ENCODE assay signal across 25 cellular contexts in the genomic region with DNA sequence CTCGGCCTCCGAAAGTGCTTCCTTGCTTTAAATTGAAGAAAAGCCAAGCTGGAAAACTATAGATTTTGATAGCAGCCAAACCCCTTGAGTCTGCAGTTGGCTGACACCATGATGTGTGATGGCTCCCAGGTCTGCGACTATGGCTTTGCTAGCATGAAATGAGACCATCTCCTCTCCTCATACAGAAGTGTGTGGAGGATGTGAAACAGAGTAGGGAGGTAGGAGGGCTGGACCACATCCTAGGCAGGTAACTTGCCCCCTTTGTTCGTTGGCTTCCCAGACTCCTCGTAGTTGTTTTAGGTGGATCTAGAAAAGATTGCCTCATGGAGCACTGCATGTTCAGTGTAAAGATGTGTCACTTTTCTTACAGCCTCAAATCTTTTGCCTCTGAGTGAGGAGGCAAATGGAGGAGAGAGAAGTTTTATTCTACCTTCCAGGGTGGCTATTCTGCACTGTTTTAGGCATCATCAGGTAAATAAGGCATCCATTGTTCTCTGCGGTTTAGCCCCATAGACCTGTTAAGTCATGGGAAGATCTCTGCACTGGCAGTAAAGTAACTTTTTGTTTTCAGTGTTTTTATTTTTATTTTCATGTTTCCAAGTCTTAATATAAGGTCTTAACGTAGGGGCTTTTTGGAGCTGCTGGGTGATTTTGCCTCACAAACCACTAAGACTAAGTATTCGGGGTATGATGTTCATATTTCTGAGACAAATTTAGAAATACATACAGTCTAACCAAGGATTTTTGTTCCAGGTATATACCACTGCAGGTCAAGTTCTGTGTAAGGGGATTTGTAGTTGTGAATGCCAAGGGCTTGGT. TPM values are rescaled to one million over a fixed set of nuclear protein-coding genes. Genes with fewer than 3 reads are reported as not detected.
DNase-seq lines count a peak whose midpoint lies in the region; ATAC-seq lines count a peak whose summit lies in the region.
"Had no signal": no experiment of that assay in that cellular context is flagged by ENCODE, and none has a peak within 500 bp of the region (broad histone marks: within the 10 kb centered on the region; RNA-seq: fewer than 3 reads in every experiment).

No MANE protein-coding gene starts in this region.

- H3K9me3 ChIP-seq in BLaER1 treated with 17β-estradiol and CSF1 and Interleukin-3, amounts not matched to agents 10 nM and 100 nM (replicated peaks in 1 of 11) = 0 out of 22 replicates have a peak, but pooled peaks cover 0 to 10% (median 0%) of the 10 kb centered on the region in 11 experiments
- no peaks in the 10 kb centered on the region for H3K9me3 ChIP-seq in T-helper 17 cell (ENCODE audit: control insufficient read depth, low read length, poor library complexity, severe bottlenecking)
- H3K9me3 ChIP-seq: gastroesophageal sphincter, mucosa of descending colon, right atrium auricular region had no signal

- no peak for DNase-seq in T-helper 17 cell
- DNase-seq in memory B cell (ENCODE audit: low spot score in 2 of 2) = no peak
- no peak for DNase-seq in KG1 (lab: John Stamatoyannopoulos, UW)
- no peak for DNase-seq in DMS53 (lab: John Stamatoyannopoulos, UW)
- DNase-seq in NCI-H2196 (lab: John Stamatoyannopoulos, UW; ENCODE audit: unreplicated experiment) = no peak
- no peak for DNase-seq in dedifferentiated amniotic fluid mesenchymal stem cell (ENCODE audit: extremely low spot score)
- DNase-seq: ACHN; activated CD4-positive, alpha-beta T cell treated with anti-CD3 and anti-CD28 coated beads, Interleukin-2, amount 50 U/mL, for 4 hours; activated T-cell treated with anti-CD3 and anti-CD28 coated beads, Interleukin-2, amount 50 U/mL, for 24 hours; dermis blood vessel endothelial cell; left colon; MM.1S; mucosa of descending colon; NCI-H187; NCI-H446; NK-92 treated with Interleukin-12 subunit alpha and Interleukin-12 subunit beta, amount 100 ng/mL, for 24 hours; Right ventricle myocardium superior; stimulated activated naive CD4-positive, alpha-beta T cell had no signal

- H3K4me2 ChIP-seq in BLaER1 treated with 17β-estradiol and CSF1 and Interleukin-3, amounts not matched to agents 10 nM and 100 nM = peak overlapping the region; percentile 66 to 94 (median 90)

- H3K27ac ChIP-seq in BLaER1 treated with 17β-estradiol and CSF1 and Interleukin-3, amounts not matched to agents 10 nM and 100 nM = peak overlapping the region in 10 of 11 experiments; percentile 40 to 89 (median 78); a peak in 21 of 22 replicates
- H3K27ac ChIP-seq: gastroesophageal sphincter, right atrium auricular region, VCaP had no signal

- H3K4me3 ChIP-seq in BLaER1 treated with 17β-estradiol and CSF1 and Interleukin-3, amounts not matched to agents 10 nM and 100 nM = no peak overlapping the region
- H3K4me3 ChIP-seq: gastroesophageal sphincter, mucosa of descending colon, right atrium auricular region had no signal

- H3K4me1 ChIP-seq in BLaER1 treated with 17β-estradiol and CSF1 and Interleukin-3, amounts not matched to agents 10 nM and 100 nM = peaks cover 77 to 91% (median 84%) of the 10 kb centered on the region in 10 experiments

- peaks cover 6 to 56% (median 21%) of the 10 kb centered on the region in 11 experiments; a peak in 17 of 22 replicates for H3K36me3 ChIP-seq in BLaER1 treated with 17β-estradiol and CSF1 and Interleukin-3, amounts not matched to agents 10 nM and 100 nM
- H3K36me3 ChIP-seq: gastroesophageal sphincter, right atrium auricular region had no signal

- peaks cover 6% of the 10 kb centered on the region for H3K36me3 Mint-ChIP-seq in T-helper 17 cell (ENCODE audit: low read depth)
- peaks cover 14% of the 10 kb centered on the region for H3K36me3 Mint-ChIP-seq in memory B cell

- H3K9me3 Mint-ChIP-seq in memory B cell = peaks cover 1% of the 10 kb centered on the region
- H3K9me3 Mint-ChIP-seq: activated naive CD4-positive, alpha-beta T cell treated with anti-CD3 and anti-CD28 coated beads, Interleukin-2, amount 50 U/mL, for 72 hours; activated T-cell treated with anti-CD3 and anti-CD28 coated beads, Interleukin-2, amount 50 U/mL, for 24 hours; brain had no signal

- peak overlapping the region in 6 of 11 experiments; percentile 1 to 60 (median 22); a peak in 7 of 22 replicates for H3K9ac ChIP-seq in BLaER1 treated with 17β-estradiol and CSF1 and Interleukin-3, amounts not matched to agents 10 nM and 100 nM

- no peaks in the 10 kb centered on the region for H3K27me3 ChIP-seq in BLaER1 treated with 17β-estradiol and CSF1 and Interleukin-3, amounts not matched to agents 10 nM and 100 nM
- H3K27me3 ChIP-seq: gastroesophageal sphincter, right atrium auricular region had no signal

- H3K27ac Mint-ChIP-seq in T-helper 17 cell (no peak overlapping the region), memory B cell (peak overlapping the region; percentile 92)
- H3K27ac Mint-ChIP-seq: activated naive CD4-positive, alpha-beta T cell treated with anti-CD3 and anti-CD28 coated beads, Interleukin-2, amount 50 U/mL, for 72 hours; activated T-cell treated with anti-CD3 and anti-CD28 coated beads, Interleukin-2, amount 50 U/mL, for 24 hours; brain had no signal

- H3K27me3 Mint-ChIP-seq in T-helper 17 cell (no peaks in the 10 kb centered on the region), memory B cell (no peaks in the 10 kb centered on the region)
- H3K27me3 Mint-ChIP-seq: activated T-cell treated with anti-CD3 and anti-CD28 coated beads, Interleukin-2, amount 50 U/mL, for 24 hours; brain had no signal

- H3K4me1 Mint-ChIP-seq in T-helper 17 cell (peaks cover 24% of the 10 kb centered on the region), memory B cell (peaks cover 45% of the 10 kb centered on the region)

- peak; percentile 41 for ATAC-seq in GM21786 (IDR thresholded peaks at IDR 0.05; ENCODE audit: unreplicated experiment)
- no peak for ATAC-seq in T-helper 17 cell
- peak; percentile 70 for ATAC-seq in memory B cell (ENCODE audit: low read depth)
- ATAC-seq: activated naive CD4-positive, alpha-beta T cell treated with anti-CD3 and anti-CD28 coated beads, Interleukin-2, amount 50 U/mL, for 72 hours; gastroesophageal sphincter; left colon; mucosa of descending colon had no signal

- peak overlapping the region; percentile 12 for H3K4me3 Mint-ChIP-seq in T-helper 17 cell
- peak overlapping the region; percentile 4 for H3K4me3 Mint-ChIP-seq in memory B cell
- H3K4me3 Mint-ChIP-seq: activated T-cell treated with anti-CD3 and anti-CD28 coated beads, Interleukin-2, amount 50 U/mL, for 24 hours; brain had no signal

- H4K20me1 ChIP-seq in BLaER1 treated with 17β-estradiol and CSF1 and Interleukin-3, amounts not matched to agents 10 nM and 100 nM = peaks cover 0 to 68% (median 0%) of the 10 kb centered on the region in 11 experiments; a peak in 2 of 22 replicates

RNA-seq across cellular contexts. Expression of gene MGAT5, which starts 40.1 kb away (rescaled TPM):
- 100 to 1,000 TPM; 120 to 127 TPM for total RNA-seq in T-helper 17 cell
